ENCODE assay signal across 8 cellular contexts in the genomic region with DNA sequence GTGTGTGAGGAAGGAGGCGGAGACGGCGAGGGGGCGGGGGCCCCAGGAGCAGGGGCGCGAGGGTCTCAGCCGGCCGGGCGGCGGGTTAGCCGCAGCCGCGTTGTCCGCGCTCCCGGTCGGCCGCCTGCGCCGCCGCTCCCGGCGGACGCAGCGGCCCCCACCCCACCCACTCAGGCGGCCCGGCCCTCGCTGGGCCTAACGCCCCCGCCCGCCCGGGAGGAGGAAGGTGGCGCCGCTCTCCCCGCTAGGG. TPM values are rescaled to one million over a fixed set of nuclear protein-coding genes. Genes with fewer than 3 reads are reported as not detected.
A peak's percentile ranks its signal among the peaks of the same experiment; 100 is the strongest.
DNase-seq lines count a peak whose midpoint lies in the region; ATAC-seq and TF ChIP-seq lines count a peak whose summit lies in the region.

A gene (minus strand): TSS at position 191 of the 250 bp plus-strand sequence. CDS start 441 bp downstream, outside the sequence.

- no peaks in the 10 kb centered on the region for H3K27me3 Mint-ChIP-seq in T-cell
- no peaks in the 10 kb centered on the region for H3K27me3 Mint-ChIP-seq in osteocyte (ENCODE audit: unreplicated experiment)

- H3K4me3 Mint-ChIP-seq in T-cell = peak within 1 kb of the TSS; percentile 95 to 98 (median 96)
- H3K4me3 Mint-ChIP-seq in osteocyte (ENCODE audit: unreplicated experiment) = peak within 1 kb of the TSS; percentile 97

- peak within 1 kb of the TSS; percentile 99 for H3K27ac Mint-ChIP-seq in T-cell
- H3K27ac Mint-ChIP-seq in osteocyte (ENCODE audit: unreplicated experiment) = peak within 1 kb of the TSS; percentile 98

- POLR2A ChIA-PET in T-cell (lab: Charles Lee) = interaction anchor here in 1 of 2 donors (0.8 kb wide), 1 partner anchor 247 kb away, joined by 4 read pairs; no protein-coding TSS in a partner anchor

- CTCF ChIA-PET in T-cell (lab: Charles Lee) = interaction anchor here (0.6 to 1.0 kb wide), 6 partner anchors 15 to 556 kb away, joined by 3 to 4 read pairs (median 3); no protein-coding TSS in a partner anchor

- TF ChIP-seq CTCF in fibroblast of villous mesenchyme (IDR thresholded peaks at IDR 0.05; ENCODE audit: insufficient read depth, low read depth, low read length) (no peak), osteocyte (IDR thresholded peaks at IDR 0.05) (no peak)

- H3K4me1 Mint-ChIP-seq in T-cell (peaks cover 41 to 66% (median 45%) of the 10 kb centered on the region in 3 donors), osteocyte (ENCODE audit: unreplicated experiment) (peaks cover 36% of the 10 kb centered on the region)

- H3K4me3 ChIP-seq in fibroblast of villous mesenchyme (ENCODE audit: low read depth, low read length) = peak within 1 kb of the TSS; percentile 96

- H3K36me3 Mint-ChIP-seq in T-cell = peaks cover 12% of the 10 kb centered on the region
- H3K36me3 Mint-ChIP-seq in osteocyte (ENCODE audit: unreplicated experiment) = peaks cover 6% of the 10 kb centered on the region

- no peak for DNase-seq in T-cell
- DNase-seq in fibroblast of villous mesenchyme (ENCODE audit: low read depth) = no peak
- no peak for DNase-seq in osteocyte (ENCODE audit: extremely low spot score, unreplicated experiment)
- DNase-seq in NCI-H446 (lab: John Stamatoyannopoulos, UW) = no peak
- no peak for DNase-seq in NCI-H2107 treated with DMSO at 0.1 percent for 48 hours (lab: John Stamatoyannopoulos, UW; ENCODE audit: unreplicated experiment)
- DNase-seq in central memory CD4-positive, alpha-beta T cell = no peak

- H3K9me3 Mint-ChIP-seq in T-cell = no peaks in the 10 kb centered on the region
- no peaks in the 10 kb centered on the region for H3K9me3 Mint-ChIP-seq in osteocyte (ENCODE audit: unreplicated experiment)

- peak; percentile 33 for ATAC-seq in GM19025 (IDR thresholded peaks at IDR 0.05; ENCODE audit: low read depth, unreplicated experiment)
- peak in 2 of 4 experiments; percentile 48 to 55 for ATAC-seq in T-cell (replicated peaks in 1 of 4)
- ATAC-seq in GM18498 (IDR thresholded peaks at IDR 0.05; ENCODE audit: unreplicated experiment) = no peak

RNA-seq across cellular contexts. Expression of the gene that starts here (rescaled TPM):
- total RNA-seq in T-cell = 10 to 100 TPM; 37.0 to 53.8 (median 46.3) TPM
- 11.2 and 12.2 TPM in 2 replicates for total RNA-seq in fibroblast of villous mesenchyme
- 39.0 and 39.4 TPM in 2 replicates for total RNA-seq in osteocyte
